1 cellular context compared by ENCODE assay signal in the genomic region with DNA sequence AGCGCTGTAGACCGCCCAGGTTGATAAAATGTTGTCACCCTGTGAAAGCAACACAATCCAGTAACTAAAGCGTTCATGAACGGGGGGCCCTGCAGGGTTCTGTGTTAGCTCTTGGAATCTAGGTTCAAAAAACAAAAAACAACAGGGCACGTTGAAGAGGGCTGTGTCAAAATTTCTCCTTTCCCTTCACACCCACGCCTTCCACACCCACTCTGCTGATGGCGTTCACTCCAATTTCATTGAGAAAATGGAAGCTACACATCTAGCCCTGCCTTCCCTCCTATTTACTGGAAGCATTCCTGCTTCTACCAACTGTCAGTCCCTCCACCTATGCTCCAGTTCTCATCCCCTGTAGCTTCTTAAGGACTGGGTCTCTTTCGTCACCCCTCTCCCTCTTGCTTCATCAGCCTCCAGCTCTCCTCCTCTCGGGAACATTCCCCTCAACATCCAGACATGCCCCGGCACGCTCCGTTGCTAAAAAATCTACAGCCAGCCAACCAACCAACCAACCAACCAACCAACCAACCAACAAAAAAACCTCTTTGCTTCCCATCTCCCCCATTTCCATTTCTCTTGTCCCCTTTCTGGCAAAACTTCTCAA.
A peak's percentile ranks its signal among the peaks of the same experiment; 100 is the strongest.
TF ChIP-seq lines count a peak whose summit lies in the region.

No MANE protein-coding gene starts in this region.

TF ChIP-seq in K562, 482 proteins besides CTCF, POLR2A, EP300 and RAD21:
- TF ChIP-seq BCL6 (CRISPR knock-in tag; IDR thresholded peaks at IDR 0.05): no peak
- no peak for TF ChIP-seq SP2 (IDR thresholded peaks at IDR 0.05; ENCODE audit: extremely low read depth, low read depth, low read length, poor library complexity, severe bottlenecking)
- no peak for TF ChIP-seq MCM2 (IDR thresholded peaks at IDR 0.05; ENCODE audit: low read depth)
- TF ChIP-seq, protein P1, sequence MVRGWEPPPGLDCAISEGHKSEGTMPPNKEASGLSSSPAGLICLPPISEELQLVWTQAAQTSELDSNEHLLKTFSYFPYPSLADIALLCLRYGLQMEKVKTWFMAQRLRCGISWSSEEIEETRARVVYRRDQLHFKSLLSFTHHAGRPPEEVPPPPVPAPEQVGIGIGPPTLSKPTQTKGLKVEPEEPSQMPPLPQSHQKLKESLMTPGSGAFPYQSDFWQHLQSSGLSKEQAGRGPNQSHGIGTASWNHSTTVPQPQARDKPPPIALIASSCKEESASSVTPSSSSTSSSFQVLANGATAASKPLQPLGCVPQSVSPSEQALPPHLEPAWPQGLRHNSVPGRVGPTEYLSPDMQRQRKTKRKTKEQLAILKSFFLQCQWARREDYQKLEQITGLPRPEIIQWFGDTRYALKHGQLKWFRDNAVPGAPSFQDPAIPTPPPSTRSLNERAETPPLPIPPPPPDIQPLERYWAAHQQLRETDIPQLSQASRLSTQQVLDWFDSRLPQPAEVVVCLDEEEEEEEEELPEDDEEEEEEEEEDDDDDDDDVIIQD (CRISPR knock-in tag; IDR thresholded peaks at IDR 0.05): no peak
- TF ChIP-seq, protein P2, sequence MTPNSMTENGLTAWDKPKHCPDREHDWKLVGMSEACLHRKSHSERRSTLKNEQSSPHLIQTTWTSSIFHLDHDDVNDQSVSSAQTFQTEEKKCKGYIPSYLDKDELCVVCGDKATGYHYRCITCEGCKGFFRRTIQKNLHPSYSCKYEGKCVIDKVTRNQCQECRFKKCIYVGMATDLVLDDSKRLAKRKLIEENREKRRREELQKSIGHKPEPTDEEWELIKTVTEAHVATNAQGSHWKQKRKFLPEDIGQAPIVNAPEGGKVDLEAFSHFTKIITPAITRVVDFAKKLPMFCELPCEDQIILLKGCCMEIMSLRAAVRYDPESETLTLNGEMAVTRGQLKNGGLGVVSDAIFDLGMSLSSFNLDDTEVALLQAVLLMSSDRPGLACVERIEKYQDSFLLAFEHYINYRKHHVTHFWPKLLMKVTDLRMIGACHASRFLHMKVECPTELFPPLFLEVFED (CRISPR knock-in tag; conservative IDR thresholded peaks at IDR 0.05): no peak
- TF ChIP-seq ZNF717 (CRISPR knock-in tag; IDR thresholded peaks at IDR 0.05): no peak
- TF ChIP-seq, protein P3, sequence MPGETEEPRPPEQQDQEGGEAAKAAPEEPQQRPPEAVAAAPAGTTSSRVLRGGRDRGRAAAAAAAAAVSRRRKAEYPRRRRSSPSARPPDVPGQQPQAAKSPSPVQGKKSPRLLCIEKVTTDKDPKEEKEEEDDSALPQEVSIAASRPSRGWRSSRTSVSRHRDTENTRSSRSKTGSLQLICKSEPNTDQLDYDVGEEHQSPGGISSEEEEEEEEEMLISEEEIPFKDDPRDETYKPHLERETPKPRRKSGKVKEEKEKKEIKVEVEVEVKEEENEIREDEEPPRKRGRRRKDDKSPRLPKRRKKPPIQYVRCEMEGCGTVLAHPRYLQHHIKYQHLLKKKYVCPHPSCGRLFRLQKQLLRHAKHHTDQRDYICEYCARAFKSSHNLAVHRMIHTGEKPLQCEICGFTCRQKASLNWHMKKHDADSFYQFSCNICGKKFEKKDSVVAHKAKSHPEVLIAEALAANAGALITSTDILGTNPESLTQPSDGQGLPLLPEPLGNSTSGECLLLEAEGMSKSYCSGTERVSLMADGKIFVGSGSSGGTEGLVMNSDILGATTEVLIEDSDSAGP (CRISPR knock-in tag; IDR thresholded peaks at IDR 0.05): no peak
- TF ChIP-seq ZNF41 (CRISPR knock-in tag; conservative IDR thresholded peaks at IDR 0.05): no peak
- peak; percentile 72 for TF ChIP-seq EGR1 (conservative IDR thresholded peaks at IDR 0.05)
- TF ChIP-seq, protein P4, sequence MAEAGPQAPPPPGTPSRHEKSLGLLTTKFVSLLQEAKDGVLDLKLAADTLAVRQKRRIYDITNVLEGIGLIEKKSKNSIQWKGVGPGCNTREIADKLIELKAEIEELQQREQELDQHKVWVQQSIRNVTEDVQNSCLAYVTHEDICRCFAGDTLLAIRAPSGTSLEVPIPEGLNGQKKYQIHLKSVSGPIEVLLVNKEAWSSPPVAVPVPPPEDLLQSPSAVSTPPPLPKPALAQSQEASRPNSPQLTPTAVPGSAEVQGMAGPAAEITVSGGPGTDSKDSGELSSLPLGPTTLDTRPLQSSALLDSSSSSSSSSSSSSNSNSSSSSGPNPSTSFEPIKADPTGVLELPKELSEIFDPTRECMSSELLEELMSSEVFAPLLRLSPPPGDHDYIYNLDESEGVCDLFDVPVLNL (CRISPR knock-in tag; IDR thresholded peaks at IDR 0.05; ENCODE audit: low read depth): no peak
- TF ChIP-seq CBFA2T3 (IDR thresholded peaks at IDR 0.05): no peak
- TF ChIP-seq CEBPB (tag; IDR thresholded peaks at IDR 0.05): 0 out of 2 replicates have a peak, but pooled peaks have one; percentile 10
